ENCODE assay signal across 9 cellular contexts in genomic region chr17:44097110-44097810, GRCh38. TPM values are rescaled to one million over a fixed set of nuclear protein-coding genes. Genes with fewer than 3 reads are reported as not detected.
DNase-seq lines count a peak whose midpoint lies in the region; ATAC-seq and TF ChIP-seq lines count a peak whose summit lies in the region.
"Had no signal": no experiment of that assay in that cellular context is flagged by ENCODE, and none has a peak within 500 bp of the region (broad histone marks: within the 10 kb centered on the region; RNA-seq: fewer than 3 reads in every experiment).

No MANE protein-coding gene starts in this region.

- no peaks in the 10 kb centered on the region for H3K9me3 ChIP-seq in GM23248 (ENCODE audit: low read depth)
- H3K9me3 ChIP-seq in ascending aorta, result no peaks in the 10 kb centered on the region

- ATAC-seq in left cardiac atrium, result peak; percentile 60 to 65
- ATAC-seq in stimulated activated naive B cell treated with anti-CD40 and anti-IgM and Interleukin-4, amounts not matched to agents 10 μg/mL and 1 μg/mL and 100 μg/mL, for 72 hours (replicated peaks), result no peak
- ATAC-seq in GM18907 (IDR thresholded peaks at IDR 0.05; ENCODE audit: unreplicated experiment), result no peak

- H3K9me2 ChIP-seq in GM23248 (ENCODE audit: insufficient read depth), result no peaks in the 10 kb centered on the region

- in situ Hi-C loops in GM23248 (cut with MboI), result no loop called here

- no peak overlapping the region for H3K4me3 Mint-ChIP-seq in stimulated activated naive B cell treated with anti-CD40 and anti-IgM and Interleukin-4, amounts not matched to agents 10 μg/mL and 1 μg/mL and 100 μg/mL, for 72 hours
- H3K4me3 Mint-ChIP-seq: activated CD4-positive, alpha-beta T cell treated with anti-CD3 and anti-CD28 coated beads, Interleukin-2, amount 10 ng/mL, durations not matched to agents 24 days and 14 days had no signal

- no peak overlapping the region for H2AFZ ChIP-seq in GM23248

- peaks cover 71% of the 10 kb centered on the region for H3K79me2 ChIP-seq in GM23248 (ENCODE audit: insufficient read depth)

- H3K27ac Mint-ChIP-seq in stimulated activated naive B cell treated with anti-CD40 and anti-IgM and Interleukin-4, amounts not matched to agents 10 μg/mL and 1 μg/mL and 100 μg/mL, for 72 hours, result peak overlapping the region; percentile 20
- H3K27ac Mint-ChIP-seq: activated CD4-positive, alpha-beta T cell treated with anti-CD3 and anti-CD28 coated beads, Interleukin-2, amount 10 ng/mL, durations not matched to agents 24 days and 14 days had no signal

- peaks cover 6% of the 10 kb centered on the region in 2 donors for H3K36me3 Mint-ChIP-seq in stimulated activated naive B cell treated with anti-CD40 and anti-IgM and Interleukin-4, amounts not matched to agents 10 μg/mL and 1 μg/mL and 100 μg/mL, for 72 hours

- WGBS in GM23248 (ENCODE audit: low coverage in 1 of 2, low lambda C conversion rate in 2 of 2, missing lambda C conversion rate in 2 of 2), 2 experiments, result 40 to 42% methylated on average over 11 of the region's 11 CpGs

- H3K9ac ChIP-seq in GM23248, result peak overlapping the region; percentile 87

- no peaks in the 10 kb centered on the region for H3K27me3 Mint-ChIP-seq in stimulated activated naive B cell treated with anti-CD40 and anti-IgM and Interleukin-4, amounts not matched to agents 10 μg/mL and 1 μg/mL and 100 μg/mL, for 72 hours
- H3K27me3 Mint-ChIP-seq: activated CD4-positive, alpha-beta T cell treated with anti-CD3 and anti-CD28 coated beads, Interleukin-2, amount 10 ng/mL, durations not matched to agents 24 days and 14 days had no signal

- H3K9me3 Mint-ChIP-seq in stimulated activated naive B cell treated with anti-CD40 and anti-IgM and Interleukin-4, amounts not matched to agents 10 μg/mL and 1 μg/mL and 100 μg/mL, for 72 hours, result no peaks in the 10 kb centered on the region
- H3K9me3 Mint-ChIP-seq: activated CD4-positive, alpha-beta T cell treated with anti-CD3 and anti-CD28 coated beads, Interleukin-2, amount 10 ng/mL, durations not matched to agents 24 days and 14 days had no signal

- DNase-seq in GM23248 (peak; percentile 81), ascending aorta (ENCODE audit: low spot score in 2 of 2) (no peak), left cardiac atrium (peak; percentile 56), NCI-H748 treated with DMSO at 0.1 percent for 48 hours (lab: John Stamatoyannopoulos, UW) (no peak), T-helper 9 cell (no peak), RKO (ENCODE audit: low spot score) (no peak)
- no peak for DNase-seq in stimulated activated naive B cell treated with anti-CD40 and anti-IgM and Interleukin-4, amounts not matched to agents 10 μg/mL and 1 μg/mL and 100 μg/mL, for 72 hours

- H3K4me2 ChIP-seq in GM23248 (ENCODE audit: unreplicated experiment), result peak overlapping the region; percentile 70

- H3K4me1 ChIP-seq in GM23248 (ENCODE audit: insufficient read depth), result peaks cover 44% of the 10 kb centered on the region
- peaks cover 20 to 47% of the 10 kb centered on the region in 2 donors for H3K4me1 ChIP-seq in ascending aorta

- H3K27me3 ChIP-seq in GM23248 (replicated peaks; ENCODE audit: insufficient read depth), result no peaks in the 10 kb centered on the region
- H3K27me3 ChIP-seq in ascending aorta, result no peaks in the 10 kb centered on the region

- H3K36me3 ChIP-seq in GM23248 (ENCODE audit: low read depth), result no peaks in the 10 kb centered on the region
- peaks cover 15 to 32% of the 10 kb centered on the region in 2 donors for H3K36me3 ChIP-seq in ascending aorta

- TF ChIP-seq CTCF in ascending aorta (IDR thresholded peaks at IDR 0.05), result no peak

- no peak overlapping the region for H3K4me3 ChIP-seq in GM23248
- H3K4me3 ChIP-seq in ascending aorta, result no peak overlapping the region

- H4K20me1 ChIP-seq in GM23248 (ENCODE audit: insufficient read depth), result no peaks in the 10 kb centered on the region

- intact Hi-C loops in ascending aorta (cut with DNase I) (no loop called here), left cardiac atrium (cut with DNase I) (no loop called here)

- H3F3A ChIP-seq in GM23248 (ENCODE audit: insufficient read depth), result peaks cover 10% of the 10 kb centered on the region

- peaks cover 18 to 38% of the 10 kb centered on the region in 2 donors for H3K4me1 Mint-ChIP-seq in stimulated activated naive B cell treated with anti-CD40 and anti-IgM and Interleukin-4, amounts not matched to agents 10 μg/mL and 1 μg/mL and 100 μg/mL, for 72 hours

- H3K27ac ChIP-seq in GM23248 (peak overlapping the region; percentile 99), ascending aorta (peak overlapping the region; percentile 80 to 84)

RNA-seq across cellular contexts. Expression of gene HDAC5, which starts 26.2 kb away (rescaled TPM):
- total RNA-seq in GM23248 (2014; rRNA removed; shearing (Covaris generic)), result 84.4 and 98.7 TPM in 2 replicates
- polyA plus RNA-seq in GM23248 (2016; fragmentation: Nextera tagmentation; extraction: Ambion mirVana), result 28.5 and 32.2 TPM in 2 replicates
- total RNA-seq in ascending aorta, result 189 TPM
- 10 to 100 TPM; 39.2 to 57.9 TPM for total RNA-seq in left cardiac atrium

RNA-seq across cellular contexts. Expression of gene G6PC3, which starts 26.7 kb away (rescaled TPM):
- 57.4 and 68.5 TPM in 2 replicates for total RNA-seq in GM23248 (2014; rRNA removed; shearing (Covaris generic))
- polyA plus RNA-seq in GM23248 (2016; fragmentation: Nextera tagmentation; extraction: Ambion mirVana), result 121 and 128 TPM in 2 replicates
- total RNA-seq in ascending aorta, result 111 TPM
- 10 to 100 TPM; 32.9 to 44.4 TPM for total RNA-seq in left cardiac atrium

RNA-seq across cellular contexts. Expression of gene LSM12, which starts 30.8 kb away (rescaled TPM):
- 36.1 and 49.4 TPM in 2 replicates for total RNA-seq in GM23248 (2014; rRNA removed; shearing (Covaris generic))
- polyA plus RNA-seq in GM23248 (2016; fragmentation: Nextera tagmentation; extraction: Ambion mirVana), result 122 and 125 TPM in 2 replicates
- total RNA-seq in ascending aorta (12.5 TPM), left cardiac atrium (10 to 100 TPM; 39.4 to 57.5 TPM)

RNA-seq across cellular contexts. Expression of gene HROB, which starts 44.5 kb away (rescaled TPM):
- 1.3 and 1.8 TPM in 2 replicates for total RNA-seq in GM23248 (2014; rRNA removed; shearing (Covaris generic))
- 3.5 and 3.6 TPM in 2 replicates for polyA plus RNA-seq in GM23248 (2016; fragmentation: Nextera tagmentation; extraction: Ambion mirVana)
- total RNA-seq in ascending aorta (not detected), left cardiac atrium (1 to 10 TPM; 1.1 to 1.3 TPM)

Comparison
In these comparisons a context has a peak if more than half of its experiments do, and no peak if none do; other contexts are left out.
1. DNase-seq: peak in GM23248 (single experiment) and left cardiac atrium (single experiment); none in ascending aorta (0 of 2), stimulated activated naive B cell treated with anti-CD40 and anti-IgM and Interleukin-4, amounts not matched to agents 10 μg/mL and 1 μg/mL and 100 μg/mL, for 72 hours (single experiment), NCI-H748 treated with DMSO at 0.1 percent for 48 hours (single experiment), T-helper 9 cell (single experiment) and RKO (single experiment).
2. ATAC-seq: peak in left cardiac atrium (2 of 2); none in stimulated activated naive B cell treated with anti-CD40 and anti-IgM and Interleukin-4, amounts not matched to agents 10 μg/mL and 1 μg/mL and 100 μg/mL, for 72 hours (0 of 2) and GM18907 (single experiment).